9 cellular contexts compared by ENCODE assay signal in genomic region chr3:111080357-111080937, GRCh38. TPM values are rescaled to one million over a fixed set of nuclear protein-coding genes. Genes with fewer than 3 reads are reported as not detected.
A peak's percentile ranks its signal among the peaks of the same experiment; 100 is the strongest.
DNase-seq lines count a peak whose midpoint lies in the region; ATAC-seq and TF ChIP-seq lines count a peak whose summit lies in the region.
"Had no signal": no experiment of that assay in that cellular context is flagged by ENCODE, and none has a peak within 500 bp of the region (broad histone marks: within the 10 kb centered on the region; RNA-seq: fewer than 3 reads in every experiment).

No MANE protein-coding gene starts in this region.

- peak; percentile 78 for TF ChIP-seq CTCF in PC-9 (conservative IDR thresholded peaks at IDR 0.05)

- H3F3A ChIP-seq in PC-9 (ENCODE audit: insufficient read depth, low read depth), result no peaks in the 10 kb centered on the region

- H3K79me2 ChIP-seq in PC-9 (ENCODE audit: low read depth), result no peaks in the 10 kb centered on the region

- ATAC-seq in HG03442 (IDR thresholded peaks at IDR 0.05; ENCODE audit: unreplicated experiment), result no peak
- ATAC-seq: naive thymus-derived CD8-positive, alpha-beta T cell had no signal

- H3K36me3 ChIP-seq in PC-9 (ENCODE audit: low read depth), result no peaks in the 10 kb centered on the region

- no peaks in the 10 kb centered on the region for H3K27me3 ChIP-seq in PC-9 (ENCODE audit: insufficient read depth, low read depth)

- H3K4me1 ChIP-seq in PC-9 (replicated peaks; ENCODE audit: insufficient read depth), result no peaks in the 10 kb centered on the region

- DNase-seq in NCI-H510A treated with DMSO at 0.1 percent for 48 hours (lab: John Stamatoyannopoulos, UW), result peak; percentile 9
- DNase-seq in NCI-H510A (lab: John Stamatoyannopoulos, UW), result no peak
- no peak for DNase-seq in PC-9
- peak; percentile 23 for DNase-seq in fibroblast of the conjunctiva (ENCODE audit: low read depth)
- peak; percentile 81 for DNase-seq in superior temporal gyrus (ENCODE audit: extremely low spot score)
- no peak for DNase-seq in substantia nigra (lab: John Stamatoyannopoulos, UW)
- DNase-seq in activated naive CD4-positive, alpha-beta T cell (lab: John Stamatoyannopoulos, UW), result no peak

- no peak overlapping the region for H3K4me3 ChIP-seq in PC-9

- no TSS peak for BruUV-seq in PC-9 (replicated peaks; lab: Mats Ljungman, UMichigan)

- no peaks in the 10 kb centered on the region for H3K9me3 ChIP-seq in PC-9 (ENCODE audit: insufficient read depth, low read depth)

- no peak overlapping the region for H2AFZ ChIP-seq in PC-9

- intact Hi-C loops in PC-9 (cut with micrococcal nuclease; ENCODE audit: unreplicated experiment), result loop anchor here (1.0 to 2.0 kb wide), 3 partner anchors 585 to 1548 kb away; no protein-coding TSS in a partner anchor

- H3K27ac ChIP-seq in PC-9 (no peak overlapping the region), substantia nigra (ENCODE audit: low read depth, low read length, poor library complexity, severe bottlenecking) (no peak overlapping the region)

- H3K9me2 ChIP-seq in PC-9 (ENCODE audit: insufficient read depth), result no peaks in the 10 kb centered on the region; the same call in 1 of the 2 replicates

- no peak overlapping the region for H3K4me2 ChIP-seq in PC-9

- H4K20me1 ChIP-seq in PC-9 (ENCODE audit: insufficient read depth), result no peaks in the 10 kb centered on the region

- POLR2A ChIA-PET in PC-9 (lab: Charles Lee; ENCODE audit: unreplicated experiment), result no interaction called here

- CTCF ChIA-PET in PC-9 (lab: Charles Lee), result interaction anchor here (0.5 to 1.3 kb wide), 11 partner anchors 158 to 1562 kb away, joined by 3 to 15 read pairs (median 4); no protein-coding TSS in a partner anchor

RNA-seq across cellular contexts. Expression of gene NECTIN3, which starts 8.8 kb away (rescaled TPM):
- 11.9 and 14.0 TPM in 2 replicates for total RNA-seq in PC-9 (2021)

Comparison
In these comparisons a context has a peak if more than half of its experiments do, and no peak if none do; other contexts are left out.
1. DNase-seq: peak in NCI-H510A treated with DMSO at 0.1 percent for 48 hours (single experiment), fibroblast of the conjunctiva (single experiment) and superior temporal gyrus (single experiment); none in NCI-H510A (single experiment), PC-9 (0 of 2), substantia nigra (0 of 49) and activated naive CD4-positive, alpha-beta T cell (0 of 4).